8 cellular contexts compared by ENCODE assay signal in the genomic region with DNA sequence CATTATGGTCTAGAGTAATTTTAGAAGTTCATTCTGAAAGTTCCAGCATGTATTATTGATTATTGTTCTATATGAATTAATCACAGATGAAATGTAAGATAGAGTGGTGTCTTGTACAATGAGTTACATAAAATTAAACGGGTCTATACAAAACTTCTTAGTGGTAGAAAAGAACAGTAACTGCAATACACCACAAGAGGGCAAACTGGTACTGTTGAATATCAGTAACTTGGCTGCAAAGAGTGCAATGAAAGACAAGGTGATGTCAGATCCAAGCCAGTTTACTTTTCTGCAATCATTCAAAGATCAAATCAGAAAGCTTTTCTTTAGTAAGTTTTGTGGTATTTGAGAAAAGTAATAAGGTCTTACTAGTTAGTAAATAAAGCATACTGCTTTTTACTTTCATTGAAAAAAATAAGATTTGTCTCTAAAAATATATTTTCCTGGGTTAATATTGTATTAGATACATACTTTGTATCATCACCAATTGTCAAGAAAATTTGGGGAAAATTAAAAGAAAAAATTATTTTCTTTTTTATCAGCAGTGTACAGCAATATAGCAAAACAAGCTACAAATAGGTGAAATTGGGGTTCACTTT.
A peak's percentile ranks its signal among the peaks of the same experiment; 100 is the strongest.
DNase-seq lines count a peak whose midpoint lies in the region; ATAC-seq and TF ChIP-seq lines count a peak whose summit lies in the region.

No MANE protein-coding gene starts in this region.

- TF ChIP-seq CTCF in heart left ventricle (IDR thresholded peaks at IDR 0.05) (peak; percentile 73 to 91 (median 83)), retinal pigment epithelial cell (conservative IDR thresholded peaks at IDR 0.05; ENCODE audit: low read depth, low read length) (peak; percentile 76)

- ATAC-seq in GM18870 (IDR thresholded peaks at IDR 0.05; ENCODE audit: unreplicated experiment) (peak; percentile 90), HG03135 (IDR thresholded peaks at IDR 0.05; ENCODE audit: unreplicated experiment) (peak; percentile 87), heart left ventricle (peak; percentile 55 to 84 (median 77))
- peak; percentile 80 for ATAC-seq in activated T-helper 17 cell treated with anti-CD3 and anti-CD28 coated beads, Interleukin-2, amount 50 U/mL, for 72 hours (replicated peaks)

- intact Hi-C loops in heart left ventricle (cut with DNase I), result loop anchor here (1.0 to 5.0 kb wide), 7 partner anchors 222 to 248 kb away; no protein-coding TSS in a partner anchor

- WGBS in heart left ventricle, 4 donors, result 0 to 2% (median 1%) methylated on average over 1 of the region's 1 CpG

- H3K36me3 ChIP-seq in heart left ventricle, result no peaks in the 10 kb centered on the region

- no peak overlapping the region for H3K27ac ChIP-seq in heart left ventricle

- H3K36me3 Mint-ChIP-seq in activated T-helper 17 cell treated with anti-CD3 and anti-CD28 coated beads, Interleukin-2, amount 50 U/mL, for 72 hours (ENCODE audit: low read depth), result no peaks in the 10 kb centered on the region

- no peak overlapping the region for H3K4me3 ChIP-seq in heart left ventricle
- no peak overlapping the region for H3K4me3 ChIP-seq in retinal pigment epithelial cell (ENCODE audit: low read length)

- H3K4me3 Mint-ChIP-seq in activated T-helper 17 cell treated with anti-CD3 and anti-CD28 coated beads, Interleukin-2, amount 50 U/mL, for 72 hours, result no peak overlapping the region

- TF ChIP-seq POLR2A in heart left ventricle (IDR thresholded peaks at IDR 0.05), result no peak

- no peaks in the 10 kb centered on the region for H3K4me1 Mint-ChIP-seq in activated T-helper 17 cell treated with anti-CD3 and anti-CD28 coated beads, Interleukin-2, amount 50 U/mL, for 72 hours

- H3K9me3 Mint-ChIP-seq in activated T-helper 17 cell treated with anti-CD3 and anti-CD28 coated beads, Interleukin-2, amount 50 U/mL, for 72 hours, result no peaks in the 10 kb centered on the region

- H3K9me3 ChIP-seq in heart left ventricle, result no peaks in the 10 kb centered on the region

- H3K27me3 Mint-ChIP-seq in activated T-helper 17 cell treated with anti-CD3 and anti-CD28 coated beads, Interleukin-2, amount 50 U/mL, for 72 hours, result no peaks in the 10 kb centered on the region

- H3K4me1 ChIP-seq in heart left ventricle, result no peaks in the 10 kb centered on the region

- DNase-seq in COLO829 (ENCODE audit: low spot score) (peak; percentile 57), NCI-H2196 (lab: John Stamatoyannopoulos, UW; ENCODE audit: unreplicated experiment) (peak; percentile 53), heart left ventricle (peak in 1 of 5 donors; percentile 17), retinal pigment epithelial cell (ENCODE audit: low read depth) (peak; percentile 31), retina (no peak)

- H3K27ac Mint-ChIP-seq in activated T-helper 17 cell treated with anti-CD3 and anti-CD28 coated beads, Interleukin-2, amount 50 U/mL, for 72 hours, result no peak overlapping the region

- H3K27me3 ChIP-seq in heart left ventricle, result no peaks in the 10 kb centered on the region
